In genomic region chr16:88516666-88517065, GRCh38 we compare ENCODE assay signal across 15 cellular contexts. TPM values are rescaled to one million over a fixed set of nuclear protein-coding genes. Genes with fewer than 3 reads are reported as not detected.
A peak's percentile ranks its signal among the peaks of the same experiment; 100 is the strongest.
DNase-seq lines count a peak whose midpoint lies in the region; ATAC-seq and TF ChIP-seq lines count a peak whose summit lies in the region.
"Had no signal": no experiment of that assay in that cellular context is flagged by ENCODE, and none has a peak within 500 bp of the region (broad histone marks: within the 10 kb centered on the region; RNA-seq: fewer than 3 reads in every experiment).

No MANE protein-coding gene starts in this region.

- peak overlapping the region; percentile 60 for H2AK5ac ChIP-seq in neuronal stem cell (ENCODE audit: low read depth, low read length)

- WGBS in neuronal stem cell (ENCODE audit: extremely low coverage in 2 of 2, insufficient read length in 2 of 2, insufficient replicate concordance in 1 of 2), 2 donors: no CpG with 5 or more reads among the region's 17 CpGs

- POLR2A ChIA-PET in CD4-positive, alpha-beta T cell (lab: Charles Lee): no interaction called here
- POLR2A ChIA-PET in HEK293T (lab: Yijun Ruan, JAX): no interaction called here

- no peak overlapping the region for H4K8ac ChIP-seq in neuronal stem cell (ENCODE audit: low read depth, low read length)

- H3K27ac ChIP-seq in CD4-positive, alpha-beta T cell (ENCODE audit: low read depth, low read length): no peak overlapping the region
- no peak overlapping the region for H3K27ac ChIP-seq in neuronal stem cell (replicated peaks; ENCODE audit: low read length)

- H2BK12ac ChIP-seq in neuronal stem cell (ENCODE audit: low read length): no peak overlapping the region

- no peak for DNase-seq in CD4-positive, alpha-beta T cell
- DNase-seq in HEK293T (ENCODE audit: extremely low spot score) (peak; percentile 24), endothelial cell (ENCODE audit: low spot score) (no peak), neuronal stem cell (ENCODE audit: low spot score) (no peak)
- DNase-seq: C1 segment of cervical spinal cord; CD4-positive, alpha-beta memory T cell; DMS79; GOT3; IMR-90 had no signal

- H3K4me3 Mint-ChIP-seq in CD4-positive, alpha-beta T cell: no peak overlapping the region
- H3K4me3 Mint-ChIP-seq in endothelial cell (ENCODE audit: unreplicated experiment): peak overlapping the region; percentile 9
- H3K4me3 Mint-ChIP-seq: B cell had no signal

- no peak overlapping the region for H3K4me2 ChIP-seq in neuronal stem cell (ENCODE audit: insufficient read depth, low read length, poor library complexity, severe bottlenecking)

- H3K4me1 Mint-ChIP-seq in CD4-positive, alpha-beta T cell (ENCODE audit: low read depth): no peaks in the 10 kb centered on the region
- H3K4me1 Mint-ChIP-seq in endothelial cell (ENCODE audit: unreplicated experiment): no peaks in the 10 kb centered on the region
- H3K4me1 Mint-ChIP-seq: B cell had no signal

- no peak overlapping the region for H2BK15ac ChIP-seq in neuronal stem cell (ENCODE audit: low read length)

- peak overlapping the region; percentile 42 for H3K27ac Mint-ChIP-seq in CD4-positive, alpha-beta T cell
- H3K27ac Mint-ChIP-seq in endothelial cell (ENCODE audit: unreplicated experiment): no peak overlapping the region
- H3K27ac Mint-ChIP-seq: B cell had no signal

- no peaks in the 10 kb centered on the region for H3K36me3 ChIP-seq in neuronal stem cell (replicated peaks in 1 of 2; ENCODE audit: control insufficient read depth in 2 of 2, insufficient read depth in 2 of 2, low read length in 2 of 2)
- H3K36me3 ChIP-seq: HAP-1 had no signal

- H4K91ac ChIP-seq in neuronal stem cell (ENCODE audit: low read depth, low read length, poor library complexity): no peak overlapping the region

- peaks cover 4 to 13% of the 10 kb centered on the region in 2 donors for H3K4me1 ChIP-seq in neuronal stem cell (ENCODE audit: control insufficient read depth in 2 of 2, insufficient read depth in 1 of 2, low read depth in 1 of 2, low read length in 2 of 2)
- H3K4me1 ChIP-seq: HAP-1 had no signal

- no peak overlapping the region for H3K4ac ChIP-seq in neuronal stem cell (ENCODE audit: low read length)

- no peak overlapping the region for H2BK120ac ChIP-seq in neuronal stem cell (ENCODE audit: low read depth, low read length)

- no peaks in the 10 kb centered on the region for H3K9me3 ChIP-seq in CD4-positive, alpha-beta T cell (ENCODE audit: control insufficient read depth, low read length)
- H3K9me3 ChIP-seq in neuronal stem cell (replicated peaks in 1 of 2; ENCODE audit: control insufficient read depth in 2 of 2, insufficient read depth in 1 of 2, low read depth in 1 of 2, low read length in 2 of 2): no peaks in the 10 kb centered on the region
- H3K9me3 ChIP-seq: HAP-1 had no signal

- H3K4me3 ChIP-seq in neuronal stem cell (ENCODE audit: low read length in 2 of 2): no peak overlapping the region
- H3K4me3 ChIP-seq: GM12878, HAP-1 had no signal

- no peaks in the 10 kb centered on the region for H3K27me3 ChIP-seq in CD4-positive, alpha-beta T cell (ENCODE audit: control insufficient read depth, insufficient read depth, low read length)
- H3K27me3 ChIP-seq in neuronal stem cell (ENCODE audit: control insufficient read depth in 3 of 3, insufficient read depth in 3 of 3, low read depth in 1 of 3, low read length in 3 of 3): no peaks in the 10 kb centered on the region

- H2AFZ ChIP-seq in neuronal stem cell (ENCODE audit: low read length): no peak overlapping the region

- H3K36me3 Mint-ChIP-seq in CD4-positive, alpha-beta T cell (ENCODE audit: low read depth): peaks cover 5% of the 10 kb centered on the region
- H3K36me3 Mint-ChIP-seq in endothelial cell (ENCODE audit: low read depth, unreplicated experiment): peaks cover 13% of the 10 kb centered on the region

- H3K79me1 ChIP-seq in neuronal stem cell (ENCODE audit: low read depth, low read length): no peaks in the 10 kb centered on the region

- CTCF ChIA-PET in CD4-positive, alpha-beta T cell (lab: Charles Lee): no interaction called here
- CTCF ChIA-PET in HEK293T (lab: Yijun Ruan, JAX): no interaction called here

- H3K27me3 Mint-ChIP-seq in CD4-positive, alpha-beta T cell: no peaks in the 10 kb centered on the region
- H3K27me3 Mint-ChIP-seq in endothelial cell (ENCODE audit: unreplicated experiment): peaks cover 8% of the 10 kb centered on the region
- H3K27me3 Mint-ChIP-seq: B cell; CD4-positive, alpha-beta memory T cell had no signal

- peak overlapping the region; percentile 13 for H2BK5ac ChIP-seq in neuronal stem cell (ENCODE audit: low read length)

- TF ChIP-seq CTCF in CD4-positive, alpha-beta T cell (IDR thresholded peaks at IDR 0.05): no peak
- TF ChIP-seq CTCF in endothelial cell (IDR thresholded peaks at IDR 0.05; ENCODE audit: unreplicated experiment): no peak

- peak overlapping the region; percentile 43 for H3K23ac ChIP-seq in neuronal stem cell (ENCODE audit: low read depth, low read length, poor library complexity)

- H3K14ac ChIP-seq in neuronal stem cell (ENCODE audit: low read length): no peak overlapping the region

- H3K9me3 Mint-ChIP-seq in CD4-positive, alpha-beta T cell: no peaks in the 10 kb centered on the region
- no peaks in the 10 kb centered on the region for H3K9me3 Mint-ChIP-seq in endothelial cell (ENCODE audit: unreplicated experiment)

- H3K18ac ChIP-seq in neuronal stem cell (ENCODE audit: low read length): peak overlapping the region; percentile 87

- no peak for ATAC-seq in CD4-positive, alpha-beta T cell (ENCODE audit: poor library complexity)
- ATAC-seq in GM18873 (IDR thresholded peaks at IDR 0.05; ENCODE audit: low FRiP score, unreplicated experiment): no peak
- ATAC-seq in SK-N-SH treated with all-trans-retinoic acid at 6 μM for 48 hours: no peak
- ATAC-seq in GM19035 (IDR thresholded peaks at IDR 0.05; ENCODE audit: unreplicated experiment): no peak
- ATAC-seq: GM12878 had no signal

- peak overlapping the region; percentile 44 for H3K9ac ChIP-seq in neuronal stem cell (ENCODE audit: low read depth, low read length, poor library complexity)

- intact Hi-C loops in CD4-positive, alpha-beta T cell (cut with DNase I, micrococcal nuclease): no loop called here

TF ChIP-seq in HEK293T, 16 proteins besides CTCF, POLR2A, EP300 and RAD21:
- TF ChIP-seq SUZ12 (IDR thresholded peaks at IDR 0.05): no peak
- no peak for TF ChIP-seq FOXM1 (IDR thresholded peaks at IDR 0.05; ENCODE audit: borderline replicate concordance)

TF ChIP-seq in SK-N-SH treated with all-trans-retinoic acid at 6 μM for 48 hours, 23 proteins besides CTCF, POLR2A, EP300 and RAD21 (continues in another document):
- TF ChIP-seq ZNF70 (CRISPR knock-in tag; IDR thresholded peaks at IDR 0.05) (no peak), CSDC2 (CRISPR knock-in tag; IDR thresholded peaks at IDR 0.05) (no peak), ZNF8 (CRISPR knock-in tag; IDR thresholded peaks at IDR 0.05) (no peak), RARB (CRISPR knock-in tag; IDR thresholded peaks at IDR 0.05) (no peak), PPARA (CRISPR knock-in tag; IDR thresholded peaks at IDR 0.05; ENCODE audit: borderline replicate concordance) (no peak), ISL1 (CRISPR knock-in tag; IDR thresholded peaks at IDR 0.05) (no peak), TOX (CRISPR knock-in tag; IDR thresholded peaks at IDR 0.05; ENCODE audit: borderline replicate concordance) (no peak), ARNTL (CRISPR knock-in tag; IDR thresholded peaks at IDR 0.05; ENCODE audit: borderline replicate concordance, low read depth) (no peak), CREB5 (CRISPR knock-in tag; IDR thresholded peaks at IDR 0.05; ENCODE audit: low read depth) (no peak), PATZ1 (CRISPR knock-in tag; IDR thresholded peaks at IDR 0.05; ENCODE audit: borderline replicate concordance) (no peak)

RNA-seq across cellular contexts. Expression of gene ZC3H18, which starts 53.5 kb away (rescaled TPM):
- 10 to 100 TPM; 92.6 to 93.7 TPM for total RNA-seq in CD4-positive, alpha-beta T cell
- 49.3 TPM for total RNA-seq in endothelial cell (ENCODE audit: unreplicated experiment)
- 48.7 TPM for polyA plus RNA-seq in neuronal stem cell (2013, experiment 1 of 2)
- 49.9 TPM for polyA plus RNA-seq in neuronal stem cell (2013, experiment 2 of 2)
